ENCODE assay signal across 10 cellular contexts in genomic region chr1:233707153-233707905, GRCh38.
DNase-seq lines count a peak whose midpoint lies in the region; ATAC-seq, FAIRE-seq and TF ChIP-seq lines count a peak whose summit lies in the region.
"Had no signal": no experiment of that assay in that cellular context is flagged by ENCODE, and none has a peak within 500 bp of the region (broad histone marks: within the 10 kb centered on the region; RNA-seq: fewer than 3 reads in every experiment).

No MANE protein-coding gene starts in this region.

- no peaks in the 10 kb centered on the region for H3K36me3 Mint-ChIP-seq in activated T-helper 17 cell treated with anti-CD3 and anti-CD28 coated beads, Interleukin-2, amount 50 U/mL, for 72 hours (ENCODE audit: low read depth)
- H3K36me3 Mint-ChIP-seq in stimulated activated naive B cell treated with anti-CD40 and anti-IgM and Interleukin-4, amounts not matched to agents 10 μg/mL and 1 μg/mL and 100 μg/mL, for 72 hours: no peaks in the 10 kb centered on the region
- H3K36me3 Mint-ChIP-seq in WTC11: peaks cover 14% of the 10 kb centered on the region

- no peak overlapping the region for H3K27ac Mint-ChIP-seq in activated T-helper 17 cell treated with anti-CD3 and anti-CD28 coated beads, Interleukin-2, amount 50 U/mL, for 72 hours
- H3K27ac Mint-ChIP-seq in stimulated activated naive B cell treated with anti-CD40 and anti-IgM and Interleukin-4, amounts not matched to agents 10 μg/mL and 1 μg/mL and 100 μg/mL, for 72 hours: no peak overlapping the region
- no peak overlapping the region for H3K27ac Mint-ChIP-seq in WTC11

- no peak overlapping the region for H3K4me3 Mint-ChIP-seq in activated T-helper 17 cell treated with anti-CD3 and anti-CD28 coated beads, Interleukin-2, amount 50 U/mL, for 72 hours
- no peak overlapping the region for H3K4me3 Mint-ChIP-seq in stimulated activated naive B cell treated with anti-CD40 and anti-IgM and Interleukin-4, amounts not matched to agents 10 μg/mL and 1 μg/mL and 100 μg/mL, for 72 hours
- H3K4me3 Mint-ChIP-seq in WTC11: no peak overlapping the region

- intact Hi-C loops in left ventricle myocardium superior (cut with micrococcal nuclease): no loop called here

- in situ Hi-C loops in KBM-7 (cut with MboI; ENCODE audit: low pct_unique_long_range_greater_than_20kb, low sequenced_read_pairs): no loop called here

- POLR2A ChIA-PET in WTC11 (lab: Charles Lee): interaction anchor here (0.6 kb wide), 1 partner anchor 78 kb away, joined by 3 read pairs; no protein-coding TSS in a partner anchor

- H3K27me3 Mint-ChIP-seq in activated T-helper 17 cell treated with anti-CD3 and anti-CD28 coated beads, Interleukin-2, amount 50 U/mL, for 72 hours: peaks cover 9% of the 10 kb centered on the region
- no peaks in the 10 kb centered on the region for H3K27me3 Mint-ChIP-seq in stimulated activated naive B cell treated with anti-CD40 and anti-IgM and Interleukin-4, amounts not matched to agents 10 μg/mL and 1 μg/mL and 100 μg/mL, for 72 hours
- H3K27me3 Mint-ChIP-seq in WTC11 (ENCODE audit: low read depth): no peaks in the 10 kb centered on the region; the same call in 1 of the 2 replicates

- DNase-seq in NCI-H1417 (lab: John Stamatoyannopoulos, UW) (peak; percentile 1 to 65 (median 14)), NCI-H1417 treated with DMSO at 0.1 percent for 48 hours (lab: John Stamatoyannopoulos, UW) (no peak), left ventricle myocardium superior (no peak), urothelium cell line (ENCODE audit: low spot score) (peak; percentile 79), KBM-7 (no peak), WTC11 (ENCODE audit: low spot score) (no peak)
- DNase-seq in stimulated activated naive B cell treated with anti-CD40 and anti-IgM and Interleukin-4, amounts not matched to agents 10 μg/mL and 1 μg/mL and 100 μg/mL, for 72 hours: no peak
- DNase-seq: NCI-H1436 had no signal

- CTCF ChIA-PET in WTC11 (lab: Charles Lee): interaction anchor here (1.2 to 1.4 kb wide), 2 partner anchors 17 to 18 kb away, joined by 3 read pairs; no protein-coding TSS in a partner anchor

- peaks cover 1% of the 10 kb centered on the region for H3K9me3 Mint-ChIP-seq in activated T-helper 17 cell treated with anti-CD3 and anti-CD28 coated beads, Interleukin-2, amount 50 U/mL, for 72 hours
- peaks cover 4 to 10% of the 10 kb centered on the region in 2 donors for H3K9me3 Mint-ChIP-seq in stimulated activated naive B cell treated with anti-CD40 and anti-IgM and Interleukin-4, amounts not matched to agents 10 μg/mL and 1 μg/mL and 100 μg/mL, for 72 hours
- peaks cover 31% of the 10 kb centered on the region for H3K9me3 Mint-ChIP-seq in WTC11

- ATAC-seq in activated T-helper 17 cell treated with anti-CD3 and anti-CD28 coated beads, Interleukin-2, amount 50 U/mL, for 72 hours (replicated peaks): peak; percentile 39
- ATAC-seq in left ventricle myocardium superior: peak; percentile 52
- ATAC-seq in stimulated activated naive B cell treated with anti-CD40 and anti-IgM and Interleukin-4, amounts not matched to agents 10 μg/mL and 1 μg/mL and 100 μg/mL, for 72 hours (replicated peaks): no peak
- no peak for ATAC-seq in WTC11

- no peak for TF ChIP-seq CTCF in WTC11 (IDR thresholded peaks at IDR 0.05)

- peak; percentile 9 for FAIRE-seq in urothelium cell line (lab: Jason Lieb, UNC)
- FAIRE-seq: GM18507 had no signal

- no peaks in the 10 kb centered on the region for H3K4me1 Mint-ChIP-seq in activated T-helper 17 cell treated with anti-CD3 and anti-CD28 coated beads, Interleukin-2, amount 50 U/mL, for 72 hours
- no peaks in the 10 kb centered on the region for H3K4me1 Mint-ChIP-seq in stimulated activated naive B cell treated with anti-CD40 and anti-IgM and Interleukin-4, amounts not matched to agents 10 μg/mL and 1 μg/mL and 100 μg/mL, for 72 hours
- peaks cover 16% of the 10 kb centered on the region for H3K4me1 Mint-ChIP-seq in WTC11

TF ChIP-seq in WTC11, 78 proteins besides CTCF, POLR2A, EP300 and RAD21:
- TF ChIP-seq NR1H2 (CRISPR knock-in tag; IDR thresholded peaks at IDR 0.05) (no peak), RELA (CRISPR knock-in tag; IDR thresholded peaks at IDR 0.05; ENCODE audit: borderline replicate concordance) (no peak), USF2 (CRISPR knock-in tag; IDR thresholded peaks at IDR 0.05) (no peak), ZBTB21 (CRISPR knock-in tag; IDR thresholded peaks at IDR 0.05; ENCODE audit: borderline replicate concordance) (no peak), E2F1 (CRISPR knock-in tag; IDR thresholded peaks at IDR 0.05) (no peak)

Comparison
In these comparisons a context has a peak if more than half of its experiments do, and no peak if none do; other contexts are left out.
1. DNase-seq: peak in NCI-H1417 (3 of 3) and urothelium cell line (single experiment); none in NCI-H1417 treated with DMSO at 0.1 percent for 48 hours (single experiment), left ventricle myocardium superior (single experiment), KBM-7 (single experiment), stimulated activated naive B cell treated with anti-CD40 and anti-IgM and Interleukin-4, amounts not matched to agents 10 μg/mL and 1 μg/mL and 100 μg/mL, for 72 hours (single experiment) and WTC11 (single experiment).
2. ATAC-seq: peak in activated T-helper 17 cell treated with anti-CD3 and anti-CD28 coated beads, Interleukin-2, amount 50 U/mL, for 72 hours (single experiment) and left ventricle myocardium superior (single experiment); none in stimulated activated naive B cell treated with anti-CD40 and anti-IgM and Interleukin-4, amounts not matched to agents 10 μg/mL and 1 μg/mL and 100 μg/mL, for 72 hours (0 of 2) and WTC11 (single experiment).